12 cellular contexts compared by ENCODE assay signal in genomic region chr17:82931696-82932060, GRCh38.
DNase-seq lines count a peak whose midpoint lies in the region; TF ChIP-seq lines count a peak whose summit lies in the region.
"Had no signal": no experiment of that assay in that cellular context is flagged by ENCODE, and none has a peak within 500 bp of the region (broad histone marks: within the 10 kb centered on the region; RNA-seq: fewer than 3 reads in every experiment).

No MANE protein-coding gene starts in this region.

- TF ChIP-seq CTCF in neural crest cell (conservative IDR thresholded peaks at IDR 0.05) (no peak), GM13977 (IDR thresholded peaks at IDR 0.05; ENCODE audit: extremely low read depth, insufficient read depth, missing control alignments) (no peak)

- no peaks in the 10 kb centered on the region for H3K9me3 Mint-ChIP-seq in neural crest cell
- H3K9me3 Mint-ChIP-seq: naive B cell; stimulated activated memory B cell treated with anti-CD40 and anti-IgM and Interleukin-4, amounts not matched to agents 10 μg/mL and 1 μg/mL and 100 μg/mL, for 72 hours had no signal

- H3K27me3 Mint-ChIP-seq in neural crest cell (ENCODE audit: low read depth) = no peaks in the 10 kb centered on the region
- H3K27me3 Mint-ChIP-seq: naive B cell; stimulated activated memory B cell treated with anti-CD40 and anti-IgM and Interleukin-4, amounts not matched to agents 10 μg/mL and 1 μg/mL and 100 μg/mL, for 72 hours had no signal

- peaks cover 8% of the 10 kb centered on the region for H3K36me3 Mint-ChIP-seq in neural crest cell (ENCODE audit: low read depth)

- in situ Hi-C loops in GM13977 (cut with MboI; ENCODE audit: low pct_unique_long_range_greater_than_20kb, low sequenced_read_pairs, unreplicated experiment) = no loop called here

- H3K4me3 Mint-ChIP-seq in neural crest cell = no peak overlapping the region
- H3K4me3 Mint-ChIP-seq: naive B cell; stimulated activated memory B cell treated with anti-CD40 and anti-IgM and Interleukin-4, amounts not matched to agents 10 μg/mL and 1 μg/mL and 100 μg/mL, for 72 hours had no signal

- H3K4me1 Mint-ChIP-seq in neural crest cell = no peaks in the 10 kb centered on the region
- H3K4me1 Mint-ChIP-seq: stimulated activated memory B cell treated with anti-CD40 and anti-IgM and Interleukin-4, amounts not matched to agents 10 μg/mL and 1 μg/mL and 100 μg/mL, for 72 hours had no signal

- H3K27ac ChIP-seq in epithelial cell of prostate = peak overlapping the region; percentile 16

- DNase-seq in A172 (ENCODE audit: low spot score) = peak; percentile 62
- DNase-seq in RKO (ENCODE audit: low spot score) = peak; percentile 86
- no peak for DNase-seq in epithelial cell of prostate (ENCODE audit: low read depth, low spot score)
- DNase-seq in neural crest cell (ENCODE audit: low read depth, low spot score) = no peak
- no peak for DNase-seq in effector CD4-positive, alpha-beta T cell
- DNase-seq in GM13977 (ENCODE audit: low spot score) = no peak
- no peak for DNase-seq in NCI-H2171 treated with DMSO at 0.1 percent for 48 hours (lab: John Stamatoyannopoulos, UW)
- DNase-seq in activated T-cell treated with anti-CD3 and anti-CD28 coated beads, Interleukin-2, amount 50 U/mL, for 48 hours = no peak
- DNase-seq: effector CD8-positive, alpha-beta T cell; naive B cell; NCI-H2081 had no signal

- H3K27ac Mint-ChIP-seq in neural crest cell (ENCODE audit: unreplicated experiment) = peak overlapping the region; percentile 54
- H3K27ac Mint-ChIP-seq: naive B cell; stimulated activated memory B cell treated with anti-CD40 and anti-IgM and Interleukin-4, amounts not matched to agents 10 μg/mL and 1 μg/mL and 100 μg/mL, for 72 hours had no signal

Comparison
In these comparisons a context has a peak if more than half of its experiments do, and no peak if none do; other contexts are left out.
1. DNase-seq: peak in A172 (single experiment) and RKO (single experiment); none in epithelial cell of prostate (single experiment), neural crest cell (single experiment), effector CD4-positive, alpha-beta T cell (single experiment), GM13977 (single experiment), NCI-H2171 treated with DMSO at 0.1 percent for 48 hours (single experiment) and activated T-cell treated with anti-CD3 and anti-CD28 coated beads, Interleukin-2, amount 50 U/mL, for 48 hours (0 of 2).